2 cellular contexts compared by ENCODE assay signal in the genomic region with DNA sequence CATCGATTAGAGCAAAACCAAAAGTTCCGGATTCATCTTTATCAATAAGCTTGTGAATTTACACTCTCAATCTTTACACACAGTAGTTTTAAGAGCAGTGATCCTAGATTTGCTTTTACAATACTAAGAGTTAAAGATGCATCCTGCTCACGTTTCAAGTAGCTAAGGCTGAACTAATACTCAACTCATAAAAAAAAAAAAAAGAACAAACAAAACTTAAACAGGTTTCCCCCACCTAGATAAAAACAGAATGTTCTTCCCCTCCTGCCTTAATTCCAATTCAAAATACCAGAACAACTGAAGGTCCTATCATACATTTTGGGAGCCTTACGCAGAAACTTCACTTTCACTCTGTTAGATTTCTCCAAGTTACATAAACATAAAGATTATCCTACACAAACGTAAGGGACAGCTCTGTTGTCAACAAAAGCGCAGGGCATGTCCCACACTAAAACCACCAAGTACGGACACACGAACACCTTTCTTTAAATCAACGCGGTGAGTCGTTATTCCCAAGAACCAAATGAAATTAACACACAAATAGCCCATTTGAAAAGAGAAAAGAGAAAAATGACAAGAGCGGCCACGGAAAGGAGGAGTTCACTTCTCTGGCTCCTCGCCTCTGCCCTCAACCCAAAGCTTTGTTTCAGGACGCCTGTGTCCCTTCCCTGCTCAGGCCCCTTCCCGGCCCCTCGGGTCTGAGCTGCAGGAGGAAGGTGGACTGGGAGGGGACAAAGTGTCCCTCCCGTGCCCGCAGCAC.
TF ChIP-seq lines count a peak whose summit lies in the region.

No MANE protein-coding gene starts in this region.

TF ChIP-seq in SK-N-SH, 30 proteins besides CTCF, POLR2A, EP300 and RAD21 (continued from another document):
- TF ChIP-seq REST (IDR thresholded peaks at IDR 0.05; ENCODE audit: low read depth, low read length) = no peak
- TF ChIP-seq, protein P1, sequence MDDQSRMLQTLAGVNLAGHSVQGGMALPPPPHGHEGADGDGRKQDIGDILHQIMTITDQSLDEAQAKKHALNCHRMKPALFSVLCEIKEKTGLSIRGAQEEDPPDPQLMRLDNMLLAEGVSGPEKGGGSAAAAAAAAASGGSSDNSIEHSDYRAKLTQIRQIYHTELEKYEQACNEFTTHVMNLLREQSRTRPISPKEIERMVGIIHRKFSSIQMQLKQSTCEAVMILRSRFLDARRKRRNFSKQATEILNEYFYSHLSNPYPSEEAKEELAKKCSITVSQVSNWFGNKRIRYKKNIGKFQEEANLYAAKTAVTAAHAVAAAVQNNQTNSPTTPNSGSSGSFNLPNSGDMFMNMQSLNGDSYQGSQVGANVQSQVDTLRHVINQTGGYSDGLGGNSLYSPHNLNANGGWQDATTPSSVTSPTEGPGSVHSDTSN (IDR thresholded peaks at IDR 0.05) = no peak

TF ChIP-seq in SK-N-SH treated with all-trans-retinoic acid at 6 μM for 48 hours, 23 proteins besides CTCF, POLR2A, EP300 and RAD21 (continued from another document):
- TF ChIP-seq PATZ1 (CRISPR knock-in tag; IDR thresholded peaks at IDR 0.05; ENCODE audit: borderline replicate concordance) (no peak), ZC3H10 (CRISPR knock-in tag; IDR thresholded peaks at IDR 0.05) (no peak)
